26 cellular contexts compared by ENCODE assay signal in genomic region chr7:117158941-117159705, GRCh38.
DNase-seq lines count a peak whose midpoint lies in the region; ATAC-seq and TF ChIP-seq lines count a peak whose summit lies in the region.
"Had no signal": no experiment of that assay in that cellular context is flagged by ENCODE, and none has a peak within 500 bp of the region (broad histone marks: within the 10 kb centered on the region; RNA-seq: fewer than 3 reads in every experiment).

No MANE protein-coding gene starts in this region.

- ATAC-seq in IMR-90 (ENCODE audit: low read depth) (no peak), GM21786 (IDR thresholded peaks at IDR 0.05; ENCODE audit: unreplicated experiment) (no peak), GM21737 (IDR thresholded peaks at IDR 0.05; ENCODE audit: unreplicated experiment) (no peak)
- ATAC-seq: natural killer cell treated with Interleukin-12 subunit alpha and Interleukin-12 subunit beta and Interleukin-15 and Interleukin-18, amount 100 ng/mL, for 72 hours had no signal

- dilution Hi-C loops in IMR-90 (cut with HindIII; ENCODE audit: low sequenced_read_pairs, unreplicated experiment) = no loop called here

- H3K4me1 ChIP-seq in IMR-90 (ENCODE audit: control insufficient read depth, insufficient read depth, low read length) (peaks cover 14% of the 10 kb centered on the region), osteoblast (ENCODE audit: insufficient read depth, low read length) (peaks cover 38% of the 10 kb centered on the region)

- H4K5ac ChIP-seq in IMR-90 (ENCODE audit: low read depth, low read length) = peak overlapping the region; percentile 31; the same call in 1 of the 2 replicates

- H3K9me1 ChIP-seq in IMR-90 (ENCODE audit: insufficient read depth, low read length) = peaks cover 3% of the 10 kb centered on the region; the same call in 1 of the 2 replicates

- H3K56ac ChIP-seq in IMR-90 (ENCODE audit: extremely low read depth, insufficient read depth, low read length) = no peak overlapping the region

- no peak for TF ChIP-seq RAD21 in IMR-90 (IDR thresholded peaks at IDR 0.05; ENCODE audit: low read length)

- no TSS peak for BruUV-seq in IMR-90 (replicated peaks; lab: Mats Ljungman, UMichigan)

- H2AK9ac ChIP-seq in IMR-90 (replicated peaks; ENCODE audit: low read depth, low read length, poor library complexity) = no peak overlapping the region

- H2AFZ ChIP-seq in IMR-90 (replicated peaks; ENCODE audit: low read length, poor library complexity) (no peak overlapping the region), osteoblast (ENCODE audit: low read length) (no peak overlapping the region)

- H3K27ac ChIP-seq in IMR-90 (ENCODE audit: insufficient read depth, low read length) = no peak overlapping the region
- peak overlapping the region; percentile 66 for H3K27ac ChIP-seq in osteoblast (ENCODE audit: low read depth, low read length)
- H3K27ac ChIP-seq: esophagus squamous epithelium, ovary, right atrium auricular region had no signal

- no peak overlapping the region for H2BK120ac ChIP-seq in IMR-90 (ENCODE audit: low read depth, low read length)

- H4K8ac ChIP-seq in IMR-90 (ENCODE audit: low read depth in 2 of 2, low read length in 2 of 2) = no peak overlapping the region

- no peak for TF ChIP-seq CTCF in IMR-90 (conservative IDR thresholded peaks at IDR 0.05; ENCODE audit: low read depth, low read length)
- no peak for TF ChIP-seq CTCF in cardiac fibroblast (IDR thresholded peaks at IDR 0.05; ENCODE audit: low read depth, low read length)
- TF ChIP-seq CTCF in osteoblast (IDR thresholded peaks at IDR 0.05; ENCODE audit: extremely low read depth, low read depth, low read length) = no peak

- DNase-seq in AG20443 (ENCODE audit: low spot score) (peak; percentile 18), IMR-90 (peak; percentile 40), cardiac fibroblast (ENCODE audit: low read depth in 2 of 2) (peak; percentile 15 to 21), osteoblast (ENCODE audit: insufficient read length, low spot score, missing footprints) (no peak), NCI-H2107 treated with DMSO at 0.1 percent for 48 hours (lab: John Stamatoyannopoulos, UW; ENCODE audit: unreplicated experiment) (no peak), NOMO-1 (lab: John Stamatoyannopoulos, UW; ENCODE audit: unreplicated experiment in 2 of 2) (no peak)
- DNase-seq: ACHN; activated CD4-positive, alpha-beta T cell treated with anti-CD3 and anti-CD28 coated beads, Interleukin-2, amount 50 U/mL, for 4 hours; activated naive CD4-positive, alpha-beta T cell treated with anti-CD3 and anti-CD28 coated beads for 36 hours; amniotic stem cell; Calu3; caudate nucleus; dermis blood vessel endothelial cell; DMS79 treated with DMSO at 0.1 percent for 48 hours; esophagus squamous epithelium; GOT3; midbrain; NCI-H2029; NCI-H774; ovary; stimulated activated CD4-positive, alpha-beta T cell treated with anti-CD3 and anti-CD28 coated beads, Interleukin-2, amount 100 ng/mL, for 48 hours; trophoblast cell had no signal

- no peak overlapping the region for H4K91ac ChIP-seq in IMR-90 (ENCODE audit: insufficient read depth, low read depth, low read length)

- H4K20me1 ChIP-seq in IMR-90 (ENCODE audit: insufficient read depth, low read length) = no peaks in the 10 kb centered on the region
- H4K20me1 ChIP-seq in osteoblast (ENCODE audit: insufficient read depth, low read length) = no peaks in the 10 kb centered on the region

- H3K79me2 ChIP-seq in osteoblast (ENCODE audit: insufficient read depth, low read length) = no peaks in the 10 kb centered on the region

- H3K36me3 ChIP-seq in IMR-90 (ENCODE audit: control insufficient read depth, insufficient read depth, low read length) (no peaks in the 10 kb centered on the region), osteoblast (ENCODE audit: insufficient read depth, low read length) (no peaks in the 10 kb centered on the region)
- H3K36me3 ChIP-seq: ovary, right atrium auricular region had no signal

- H3K18ac ChIP-seq in IMR-90 (ENCODE audit: low read depth, low read length) = peak overlapping the region; percentile 23; the same call in 1 of the 2 replicates

- no peaks in the 10 kb centered on the region for H3K9me3 ChIP-seq in IMR-90 (ENCODE audit: control insufficient read depth, insufficient read depth, low read length)
- no peaks in the 10 kb centered on the region for H3K9me3 ChIP-seq in osteoblast (ENCODE audit: low read depth, low read length)
- H3K9me3 ChIP-seq: esophagus squamous epithelium, ovary, right atrium auricular region had no signal

- H3K4me2 ChIP-seq in IMR-90 (ENCODE audit: low read depth, low read length) (no peak overlapping the region), osteoblast (ENCODE audit: insufficient read depth, low read length) (no peak overlapping the region)

- no peak overlapping the region for H2BK5ac ChIP-seq in IMR-90 (ENCODE audit: low read depth, low read length, poor library complexity, severe bottlenecking)

- in situ Hi-C loops in IMR-90 (cut with MboI; ENCODE audit: low sequenced_read_pairs) = no loop called here

- POLR2A ChIA-PET in IMR-90 (lab: Charles Lee; ENCODE audit: unreplicated experiment) = no interaction called here

- no peak overlapping the region for H3K23ac ChIP-seq in IMR-90 (ENCODE audit: low read depth, low read length)

- H2AK5ac ChIP-seq in IMR-90 (ENCODE audit: low read depth, low read length) = no peak overlapping the region

- no peaks in the 10 kb centered on the region for H3K27me3 ChIP-seq in IMR-90 (ENCODE audit: control insufficient read depth, insufficient read depth, low read length)
- no peaks in the 10 kb centered on the region for H3K27me3 ChIP-seq in osteoblast (ENCODE audit: insufficient read depth, low read length)
- H3K27me3 ChIP-seq: esophagus squamous epithelium, ovary, right atrium auricular region had no signal

- no peak overlapping the region for H3K14ac ChIP-seq in IMR-90 (replicated peaks; ENCODE audit: low read depth, low read length)

- WGBS in IMR-90 (ENCODE audit: extremely low coverage in 2 of 2, insufficient read length in 1 of 2), 2 experiments = no CpG with 5 or more reads among the region's 4 CpGs

- H3K4me3 ChIP-seq in IMR-90 (ENCODE audit: insufficient read depth, low read depth, low read length) (no peak overlapping the region), cardiac fibroblast (replicated peaks in 1 of 2; ENCODE audit: low read depth in 2 of 2, low read length in 2 of 2) (no peak overlapping the region), osteoblast (ENCODE audit: insufficient read depth, low read length) (no peak overlapping the region)
- H3K4me3 ChIP-seq: esophagus squamous epithelium, ovary, right atrium auricular region had no signal

- CTCF ChIA-PET in IMR-90 (lab: Yijun Ruan, JAX) = interaction anchor here (1.7 kb wide), 1 partner anchor 14 kb away, joined by 8 read pairs; no protein-coding TSS in a partner anchor

- intact Hi-C loops in IMR-90 (cut with micrococcal nuclease) = no loop called here

- no peak overlapping the region for H2BK20ac ChIP-seq in IMR-90 (ENCODE audit: low read depth, low read length)

- H3K4ac ChIP-seq in IMR-90 (ENCODE audit: low read depth, low read length) = no peak overlapping the region

- TF ChIP-seq POLR2A in IMR-90 (IDR thresholded peaks at IDR 0.05; ENCODE audit: low read depth, low read length) = no peak

- no peak overlapping the region for H2BK15ac ChIP-seq in IMR-90 (ENCODE audit: low read depth, low read length)

- H3K9ac ChIP-seq in IMR-90 (ENCODE audit: low read depth, low read length) = no peak overlapping the region

- H3K79me1 ChIP-seq in IMR-90 (ENCODE audit: low read depth in 1 of 2, low read length in 2 of 2) = peaks cover 0 to 4% of the 10 kb centered on the region in 2 experiments; a peak in 2 of 4 replicates

TF ChIP-seq in IMR-90, 13 proteins besides CTCF, POLR2A, EP300 and RAD21:
- no peak for TF ChIP-seq MAFK (IDR thresholded peaks at IDR 0.05; ENCODE audit: low read depth, low read length)
- TF ChIP-seq NFE2L2 (IDR thresholded peaks at IDR 0.05; ENCODE audit: low read depth, low read length) = no peak
- no peak for TF ChIP-seq FOS (IDR thresholded peaks at IDR 0.05; ENCODE audit: low read depth, low read length)
- no peak for TF ChIP-seq MXI1 (IDR thresholded peaks at IDR 0.05; ENCODE audit: borderline replicate concordance, low read depth, low read length)
- no peak for TF ChIP-seq CHD1 (IDR thresholded peaks at IDR 0.05; ENCODE audit: low read depth, low read length)
- TF ChIP-seq CEBPB (IDR thresholded peaks at IDR 0.05; ENCODE audit: low read depth, low read length) = no peak
- no peak for TF ChIP-seq BHLHE40 (IDR thresholded peaks at IDR 0.05; ENCODE audit: low read depth, low read length)
- no peak for TF ChIP-seq RCOR1 (IDR thresholded peaks at IDR 0.05; ENCODE audit: insufficient replicate concordance, low read length)
- TF ChIP-seq ELK1 (IDR thresholded peaks at IDR 0.05; ENCODE audit: borderline replicate concordance, low read depth, low read length) = no peak
- TF ChIP-seq USF2 (IDR thresholded peaks at IDR 0.05; ENCODE audit: low read depth, low read length) = no peak
- TF ChIP-seq SMC3 (IDR thresholded peaks at IDR 0.05; ENCODE audit: low read depth, low read length) = no peak
- no peak for TF ChIP-seq MAZ (IDR thresholded peaks at IDR 0.05; ENCODE audit: borderline replicate concordance, low read depth, low read length)
- TF ChIP-seq RFX5 (IDR thresholded peaks at IDR 0.05; ENCODE audit: low read depth, low read length) = no peak

Comparison
In these comparisons a context has a peak if more than half of its experiments do, and no peak if none do; other contexts are left out.
1. DNase-seq: peak in AG20443 (single experiment), IMR-90 (single experiment) and cardiac fibroblast (2 of 2); none in osteoblast (single experiment), NCI-H2107 treated with DMSO at 0.1 percent for 48 hours (single experiment) and NOMO-1 (0 of 2).